In genomic region chr4:2786794-2787229, GRCh38 we compare ENCODE assay signal across 11 cellular contexts. TPM values are rescaled to one million over a fixed set of nuclear protein-coding genes. Genes with fewer than 3 reads are reported as not detected.
DNase-seq lines count a peak whose midpoint lies in the region; ATAC-seq and TF ChIP-seq lines count a peak whose summit lies in the region.
"Had no signal": no experiment of that assay in that cellular context is flagged by ENCODE, and none has a peak within 500 bp of the region (broad histone marks: within the 10 kb centered on the region; RNA-seq: fewer than 3 reads in every experiment).

No MANE protein-coding gene starts in this region.

- no peak overlapping the region for H3K4me3 Mint-ChIP-seq in T-helper 1 cell treated with Interleukin-12 subunit alpha and Interleukin-12 subunit beta and Interleukin-4 antibody, amounts not matched to agents 30 μg/mL and 1 μg/mL, for 36 hours
- H3K4me3 Mint-ChIP-seq in activated naive CD8-positive, alpha-beta T cell = peak overlapping the region; percentile 56
- H3K4me3 Mint-ChIP-seq: neural crest cell had no signal

- H2BK120ac ChIP-seq in trophoblast cell (ENCODE audit: insufficient read depth, low read length, poor library complexity) = no peak overlapping the region

- peak overlapping the region; percentile 89 for H3K27ac Mint-ChIP-seq in T-helper 1 cell treated with Interleukin-12 subunit alpha and Interleukin-12 subunit beta and Interleukin-4 antibody, amounts not matched to agents 30 μg/mL and 1 μg/mL, for 36 hours
- peak overlapping the region; percentile 94 for H3K27ac Mint-ChIP-seq in activated naive CD8-positive, alpha-beta T cell

- H4K20me1 ChIP-seq in osteoblast (ENCODE audit: insufficient read depth, low read length) = no peaks in the 10 kb centered on the region

- no peaks in the 10 kb centered on the region for H3K4me1 ChIP-seq in osteoblast (ENCODE audit: insufficient read depth, low read length)
- H3K4me1 ChIP-seq in colonic mucosa = no peaks in the 10 kb centered on the region
- no peaks in the 10 kb centered on the region for H3K4me1 ChIP-seq in trophoblast cell (ENCODE audit: control insufficient read depth in 1 of 2, insufficient read depth in 2 of 2, low read length in 2 of 2)

- no peak overlapping the region for H3K4ac ChIP-seq in trophoblast cell (ENCODE audit: low read depth, low read length)

- H3K79me2 ChIP-seq in osteoblast (ENCODE audit: insufficient read depth, low read length) = no peaks in the 10 kb centered on the region
- no peaks in the 10 kb centered on the region for H3K79me2 ChIP-seq in trophoblast cell (ENCODE audit: control insufficient read depth, insufficient read depth, low read length, poor library complexity)

- peak; percentile 1 for ATAC-seq in HG03039 (IDR thresholded peaks at IDR 0.05; ENCODE audit: unreplicated experiment)

- H3K27ac ChIP-seq in osteoblast (ENCODE audit: low read depth, low read length) (no peak overlapping the region), colonic mucosa (no peak overlapping the region), trophoblast cell (ENCODE audit: low read depth, low read length) (no peak overlapping the region)

- no peak overlapping the region for H3K4me3 ChIP-seq in osteoblast (ENCODE audit: insufficient read depth, low read length)
- H3K4me3 ChIP-seq in colonic mucosa = no peak overlapping the region
- no peak overlapping the region for H3K4me3 ChIP-seq in trophoblast cell (ENCODE audit: low read depth, low read length)
- H3K4me3 ChIP-seq: thoracic aorta had no signal

- H3K27me3 Mint-ChIP-seq in T-helper 1 cell treated with Interleukin-12 subunit alpha and Interleukin-12 subunit beta and Interleukin-4 antibody, amounts not matched to agents 30 μg/mL and 1 μg/mL, for 36 hours (ENCODE audit: low read depth) = peaks cover 17% of the 10 kb centered on the region
- no peaks in the 10 kb centered on the region for H3K27me3 Mint-ChIP-seq in activated naive CD8-positive, alpha-beta T cell

- H3K36me3 Mint-ChIP-seq in T-helper 1 cell treated with Interleukin-12 subunit alpha and Interleukin-12 subunit beta and Interleukin-4 antibody, amounts not matched to agents 30 μg/mL and 1 μg/mL, for 36 hours (ENCODE audit: low read depth) = peaks cover 15% of the 10 kb centered on the region
- peaks cover 3% of the 10 kb centered on the region for H3K36me3 Mint-ChIP-seq in activated naive CD8-positive, alpha-beta T cell

- H3K9me3 ChIP-seq in osteoblast (ENCODE audit: low read depth, low read length) (peaks cover 2% of the 10 kb centered on the region), colonic mucosa (no peaks in the 10 kb centered on the region), trophoblast cell (ENCODE audit: insufficient read depth, low read depth, low read length) (peaks cover 3% of the 10 kb centered on the region)
- H3K9me3 ChIP-seq: thoracic aorta had no signal

- H4K91ac ChIP-seq in trophoblast cell (ENCODE audit: low read depth, low read length) = no peak overlapping the region

- H4K8ac ChIP-seq in trophoblast cell (ENCODE audit: low read depth, low read length) = no peak overlapping the region

- no peak overlapping the region for H4K12ac ChIP-seq in trophoblast cell (ENCODE audit: low read depth, low read length)

- no peak overlapping the region for H2BK5ac ChIP-seq in trophoblast cell (ENCODE audit: low read depth, low read length, poor library complexity)

- peaks cover 22% of the 10 kb centered on the region for H3K4me1 Mint-ChIP-seq in T-helper 1 cell treated with Interleukin-12 subunit alpha and Interleukin-12 subunit beta and Interleukin-4 antibody, amounts not matched to agents 30 μg/mL and 1 μg/mL, for 36 hours (ENCODE audit: low read depth)
- peaks cover 40% of the 10 kb centered on the region for H3K4me1 Mint-ChIP-seq in activated naive CD8-positive, alpha-beta T cell (ENCODE audit: low read depth)
- H3K4me1 Mint-ChIP-seq: neural crest cell had no signal

- WGBS in trophoblast cell (ENCODE audit: extremely low coverage, insufficient coverage, insufficient read length) = no CpG with 5 or more reads among the region's 9 CpGs

- TF ChIP-seq CTCF in osteoblast (IDR thresholded peaks at IDR 0.05; ENCODE audit: extremely low read depth, low read depth, low read length) (no peak), colonic mucosa (IDR thresholded peaks at IDR 0.05) (no peak)

- H3K14ac ChIP-seq in trophoblast cell (ENCODE audit: low read length) = no peak overlapping the region

- H3K36me3 ChIP-seq in osteoblast (ENCODE audit: insufficient read depth, low read length) (no peaks in the 10 kb centered on the region), colonic mucosa (no peaks in the 10 kb centered on the region), trophoblast cell (ENCODE audit: control insufficient read depth in 1 of 2, insufficient read depth in 2 of 2, low read length in 2 of 2) (no peaks in the 10 kb centered on the region)
- H3K36me3 ChIP-seq: thoracic aorta had no signal

- H3K23ac ChIP-seq in trophoblast cell (ENCODE audit: low read length) = no peak overlapping the region

- H2AFZ ChIP-seq in osteoblast (ENCODE audit: low read length) (no peak overlapping the region), trophoblast cell (ENCODE audit: insufficient read depth, low read length, poor library complexity) (no peak overlapping the region)

- no peak for DNase-seq in T-helper 1 cell
- DNase-seq in osteoblast (ENCODE audit: insufficient read length, low spot score, missing footprints) = peak; percentile 21
- DNase-seq in colonic mucosa = no peak
- DNase-seq in hippocampal formation (lab: John Stamatoyannopoulos, UW) = no peak
- no peak for DNase-seq in trophoblast cell
- DNase-seq: NCI-H526 treated with DMSO at 0.1 percent for 48 hours had no signal

- H3K4me2 ChIP-seq in osteoblast (ENCODE audit: insufficient read depth, low read length) (no peak overlapping the region), trophoblast cell (ENCODE audit: low read length) (no peak overlapping the region)

- H3K9me3 Mint-ChIP-seq in T-helper 1 cell treated with Interleukin-12 subunit alpha and Interleukin-12 subunit beta and Interleukin-4 antibody, amounts not matched to agents 30 μg/mL and 1 μg/mL, for 36 hours = peaks cover 20% of the 10 kb centered on the region
- H3K9me3 Mint-ChIP-seq in activated naive CD8-positive, alpha-beta T cell (ENCODE audit: low read depth) = peaks cover 5% of the 10 kb centered on the region

- H3K27me3 ChIP-seq in osteoblast (ENCODE audit: insufficient read depth, low read length) (no peaks in the 10 kb centered on the region), colonic mucosa (no peaks in the 10 kb centered on the region), trophoblast cell (ENCODE audit: insufficient read depth, low read length) (no peaks in the 10 kb centered on the region)

- H3K79me1 ChIP-seq in trophoblast cell (ENCODE audit: low read length) = no peaks in the 10 kb centered on the region

- intact Hi-C loops in colonic mucosa (cut with DNase I) = no loop called here

- H3K18ac ChIP-seq in trophoblast cell (ENCODE audit: low read length) = no peak overlapping the region

- no peak overlapping the region for H2BK12ac ChIP-seq in trophoblast cell (ENCODE audit: low read length)

- peak overlapping the region in 1 of 2 donors; percentile 56 for H3K9ac ChIP-seq in colonic mucosa (ENCODE audit: low read depth in 2 of 2, low read length in 2 of 2)
- no peak overlapping the region for H3K9ac ChIP-seq in trophoblast cell (ENCODE audit: low read length)

- H2AK5ac ChIP-seq in trophoblast cell (ENCODE audit: low read length) = no peak overlapping the region

RNA-seq across cellular contexts. Expression of gene SH3BP2, which starts 6.1 kb away (rescaled TPM):
- 26.4 and 28.0 TPM in 2 replicates for total RNA-seq in osteoblast
- 10 to 100 TPM; 62.2 to 70.8 TPM for total RNA-seq in colonic mucosa
- 21.3 and 21.9 TPM in 2 replicates for polyA plus RNA-seq in trophoblast cell (2013)

RNA-seq across cellular contexts. Expression of gene TNIP2, which starts 30.7 kb away (rescaled TPM):
- total RNA-seq in osteoblast = 37.7 and 44.9 TPM in 2 replicates
- 10 to 100 TPM; 43.6 to 61.3 TPM for total RNA-seq in colonic mucosa
- polyA plus RNA-seq in trophoblast cell (2013) = 52.2 and 57.7 TPM in 2 replicates

RNA-seq across cellular contexts. Expression of gene ADD1, which starts 56.8 kb away (rescaled TPM):
- total RNA-seq in osteoblast (200 and 204 TPM in 2 replicates), colonic mucosa (100 to 1,000 TPM; 223 to 233 TPM)
- 225 and 238 TPM in 2 replicates for polyA plus RNA-seq in trophoblast cell (2013)
